Comparison of ENCODE assay signal across 1 cellular context in genomic region chrX:129525162-129525561, GRCh38.
A peak's percentile ranks its signal among the peaks of the same experiment; 100 is the strongest.
TF ChIP-seq lines count a peak whose summit lies in the region.

No MANE protein-coding gene starts in this region.

TF ChIP-seq in HepG2, 621 proteins besides CTCF, POLR2A, EP300 and RAD21 (continued from another document and continues in another):
- TF ChIP-seq ZNF407 (CRISPR knock-in tag; IDR thresholded peaks at IDR 0.05; ENCODE audit: not compliant biosample characterization) (no peak), ZBTB34 (CRISPR knock-in tag; IDR thresholded peaks at IDR 0.05) (peak; percentile 99), ZNF280D (CRISPR knock-in tag; IDR thresholded peaks at IDR 0.05) (no peak), RARG (CRISPR knock-in tag; IDR thresholded peaks at IDR 0.05; ENCODE audit: low read depth) (no peak), ZBTB43 (CRISPR knock-in tag; conservative IDR thresholded peaks at IDR 0.05) (no peak), ATF3 (CRISPR knock-in tag; IDR thresholded peaks at IDR 0.05) (no peak), RCOR2 (CRISPR knock-in tag; IDR thresholded peaks at IDR 0.05) (peak; percentile 70; the same call in 1 of the 2 replicates), GATA4 (IDR thresholded peaks at IDR 0.05; ENCODE audit: borderline replicate concordance, low read depth) (peak; percentile 59; the same call in 1 of the 2 replicates), HHEX (CRISPR knock-in tag; IDR thresholded peaks at IDR 0.05) (peak; percentile 92), ZBTB20 (CRISPR knock-in tag; IDR thresholded peaks at IDR 0.05; ENCODE audit: borderline replicate concordance, low read depth) (peak; percentile 80; the same call in 1 of the 2 replicates), ZNF253 (CRISPR knock-in tag; IDR thresholded peaks at IDR 0.05; ENCODE audit: borderline replicate concordance) (no peak), ISL2 (CRISPR knock-in tag; IDR thresholded peaks at IDR 0.05) (peak; percentile 88), CENPX (CRISPR knock-in tag; IDR thresholded peaks at IDR 0.05) (no peak), ZNF362 (CRISPR knock-in tag; IDR thresholded peaks at IDR 0.05; ENCODE audit: borderline replicate concordance) (peak; percentile 43; the same call in 1 of the 2 replicates), STAG1 (CRISPR knock-in tag; IDR thresholded peaks at IDR 0.05) (no peak), ZNF878 (CRISPR knock-in tag; IDR thresholded peaks at IDR 0.05) (0 out of 2 replicates have a peak, but pooled peaks have one; percentile 48), HNF1B (CRISPR knock-in tag; IDR thresholded peaks at IDR 0.05) (no peak), HNF4A (CRISPR knock-in tag; IDR thresholded peaks at IDR 0.05) (peak; percentile 89), ZSCAN29 (CRISPR knock-in tag; conservative IDR thresholded peaks at IDR 0.05) (no peak), TP53 (CRISPR knock-in tag; conservative IDR thresholded peaks at IDR 0.05) (no peak), TRIM22 (IDR thresholded peaks at IDR 0.05) (no peak), ZNF775 (CRISPR knock-in tag; IDR thresholded peaks at IDR 0.05; ENCODE audit: borderline replicate concordance) (no peak), MAFK (conservative IDR thresholded peaks at IDR 0.05 in 1 of 2, IDR thresholded peaks at IDR 0.05 in 1 of 2; ENCODE audit: low read length in 2 of 2) (no peak), ZBTB37 (CRISPR knock-in tag; IDR thresholded peaks at IDR 0.05) (peak; percentile 99), ETV5 (CRISPR knock-in tag; IDR thresholded peaks at IDR 0.05; ENCODE audit: borderline replicate concordance) (peak; percentile 71; the same call in 1 of the 2 replicates), ONECUT2 (CRISPR knock-in tag; IDR thresholded peaks at IDR 0.05) (peak; percentile 88), SNAPC5 (CRISPR knock-in tag; IDR thresholded peaks at IDR 0.05; ENCODE audit: borderline replicate concordance) (0 out of 2 replicates have a peak, but pooled peaks have one; percentile 45), SALL1 (CRISPR knock-in tag; IDR thresholded peaks at IDR 0.05) (peak; percentile 94), RXRB (CRISPR knock-in tag; IDR thresholded peaks at IDR 0.05; ENCODE audit: borderline replicate concordance) (peak; percentile 82), RFX3 (CRISPR knock-in tag; IDR thresholded peaks at IDR 0.05) (no peak), ZNF772 (CRISPR knock-in tag; IDR thresholded peaks at IDR 0.05) (peak; percentile 39; the same call in 1 of the 2 replicates), ZNF546 (CRISPR knock-in tag; conservative IDR thresholded peaks at IDR 0.05) (no peak), ZNF879 (CRISPR knock-in tag; IDR thresholded peaks at IDR 0.05) (no peak), NR2F6 (IDR thresholded peaks at IDR 0.05) (peak; percentile 94), NR2F6 (CRISPR knock-in tag; IDR thresholded peaks at IDR 0.05) (peak; percentile 93), NFIC (IDR thresholded peaks at IDR 0.05; ENCODE audit: low read length) (peak; percentile 93), MNT (IDR thresholded peaks at IDR 0.05) (peak; percentile 71), KDM3A (CRISPR knock-in tag; IDR thresholded peaks at IDR 0.05; ENCODE audit: low read depth) (peak; percentile 41; the same call in 1 of the 2 replicates)
